ENCODE assay signal across 18 cellular contexts in genomic region chr4:151600432-151600831, GRCh38.
"Had no signal": no experiment of that assay in that cellular context is flagged by ENCODE, and none has a peak within 500 bp of the region (broad histone marks: within the 10 kb centered on the region; RNA-seq: fewer than 3 reads in every experiment).

No MANE protein-coding gene starts in this region.

- H3K36me3 ChIP-seq: pancreas, right lobe of liver, thoracic aorta had no signal

- H3K27ac Mint-ChIP-seq: effector memory CD8-positive, alpha-beta T cell; naive thymus-derived CD8-positive, alpha-beta T cell; stimulated activated memory B cell treated with anti-CD40 and anti-IgM and Interleukin-4, amounts not matched to agents 10 μg/mL and 1 μg/mL and 100 μg/mL, for 72 hours had no signal

- H3K4me1 ChIP-seq: pancreas, right lobe of liver had no signal

- H3K4me3 ChIP-seq: pancreas, right lobe of liver, thoracic aorta had no signal

- H3K4me1 Mint-ChIP-seq: stimulated activated memory B cell treated with anti-CD40 and anti-IgM and Interleukin-4, amounts not matched to agents 10 μg/mL and 1 μg/mL and 100 μg/mL, for 72 hours had no signal

- H3K27me3 ChIP-seq: pancreas, right lobe of liver had no signal

- H3K27ac ChIP-seq: pancreas, right lobe of liver, thoracic aorta, VCaP had no signal

- H3K27me3 Mint-ChIP-seq: stimulated activated memory B cell treated with anti-CD40 and anti-IgM and Interleukin-4, amounts not matched to agents 10 μg/mL and 1 μg/mL and 100 μg/mL, for 72 hours had no signal

- H3K9me3 Mint-ChIP-seq: effector memory CD8-positive, alpha-beta T cell; naive thymus-derived CD8-positive, alpha-beta T cell; stimulated activated memory B cell treated with anti-CD40 and anti-IgM and Interleukin-4, amounts not matched to agents 10 μg/mL and 1 μg/mL and 100 μg/mL, for 72 hours had no signal

- FAIRE-seq: pancreas had no signal

- H3K9me3 ChIP-seq: pancreas, right lobe of liver, thoracic aorta had no signal

- H3K4me3 Mint-ChIP-seq: effector memory CD8-positive, alpha-beta T cell; naive thymus-derived CD8-positive, alpha-beta T cell; stimulated activated memory B cell treated with anti-CD40 and anti-IgM and Interleukin-4, amounts not matched to agents 10 μg/mL and 1 μg/mL and 100 μg/mL, for 72 hours had no signal

- ATAC-seq: effector memory CD8-positive, alpha-beta T cell; naive thymus-derived CD8-positive, alpha-beta T cell; pancreas; right lobe of liver; stimulated activated memory B cell treated with anti-CD40 and anti-IgM and Interleukin-4, amounts not matched to agents 10 μg/mL and 1 μg/mL and 100 μg/mL, for 72 hours had no signal

- H3K36me3 Mint-ChIP-seq: naive thymus-derived CD8-positive, alpha-beta T cell; stimulated activated memory B cell treated with anti-CD40 and anti-IgM and Interleukin-4, amounts not matched to agents 10 μg/mL and 1 μg/mL and 100 μg/mL, for 72 hours had no signal

- DNase-seq: activated CD4-positive, CD25-positive, alpha-beta regulatory T cell treated with anti-CD3 and anti-CD28 coated beads, Interleukin-2, amount 50 U/mL, for 72 hours; activated CD8-positive, alpha-beta memory T cell treated with anti-CD3 and anti-CD28 coated beads for 24 hours; activated CD8-positive, alpha-beta memory T cell treated with anti-CD3 and anti-CD28 coated beads, Interleukin-2, amount 50 U/mL, for 48 hours; activated effector memory CD4-positive, alpha-beta T cell treated with Interleukin-2 at 50 U/mL for 16 hours; activated naive CD4-positive, alpha-beta T cell treated with anti-CD3 and anti-CD28 coated beads, Interleukin-2, amount 50 U/mL, for 16 hours; activated T-cell treated with anti-CD3 and anti-CD28 coated beads, Interleukin-2, amount 50 U/mL, for 48 hours; effector memory CD8-positive, alpha-beta T cell; foreskin melanocyte; glutamatergic neuron; naive thymus-derived CD8-positive, alpha-beta T cell; pancreas; right lobe of liver; stimulated activated CD4-positive, alpha-beta T cell treated with anti-CD3 and anti-CD28 coated beads, Interleukin-4, amount 100 ng/mL, for 4 hours; T-helper 1 cell; T-helper 9 cell had no signal
